ENCODE assay signal across 25 cellular contexts in genomic region chr21:45284456-45284741, GRCh38.
"Had no signal": no experiment of that assay in that cellular context is flagged by ENCODE, and none has a peak within 500 bp of the region (broad histone marks: within the 10 kb centered on the region; RNA-seq: fewer than 3 reads in every experiment).

No MANE protein-coding gene starts in this region.

- DNase-seq: activated CD4-positive, alpha-beta T cell treated with anti-CD3 and anti-CD28 coated beads for 1 hour; activated CD4-positive, alpha-beta T cell treated with anti-CD3 and anti-CD28 coated beads, Interleukin-2, amount 50 U/mL, for 1 hour; activated CD8-positive, alpha-beta T cell treated with anti-CD3 and anti-CD28 coated beads, Interleukin-2, amount 10 ng/mL, durations not matched to agents 7 days and 5 days; activated naive CD4-positive, alpha-beta T cell; amniotic stem cell; cerebellar nuclear complex; effector CD4-positive, alpha-beta T cell; erythroblast; foreskin fibroblast; left ventricle myocardium inferior; mammary epithelial cell; midbrain; nephron progenitor cell; nucleus accumbens; SIG-M5; stimulated activated CD4-positive, alpha-beta T cell treated with anti-CD3 and anti-CD28 coated beads, Interleukin-2, amount 100 ng/mL, for 48 hours; stimulated activated CD8-positive, alpha-beta memory T cell treated with anti-CD3 and anti-CD28 coated beads, Interleukin-4, amount 100 ng/mL, for 48 hours; stimulated activated naive B cell treated with anti-CD40 and anti-IgM and Interleukin-4, amounts not matched to agents 10 μg/mL and 1 μg/mL and 100 μg/mL, for 72 hours had no signal

- H3K9me3 Mint-ChIP-seq: activated naive CD8-positive, alpha-beta T cell treated with anti-CD3 and anti-CD28 coated beads, Interleukin-2, amount 10 ng/mL, durations not matched to agents 7 days and 5 days; nephron progenitor cell; stimulated activated naive B cell treated with anti-CD40 and anti-IgM and Interleukin-4, amounts not matched to agents 10 μg/mL and 1 μg/mL and 100 μg/mL, for 72 hours; T-cell had no signal

- H3K4me3 ChIP-seq: left ventricle myocardium inferior, sigmoid colon, smooth muscle cell, testis, upper lobe of left lung had no signal

- H3K27ac ChIP-seq: left ventricle myocardium inferior, sigmoid colon, testis, upper lobe of left lung had no signal

- ATAC-seq: activated CD8-positive, alpha-beta T cell treated with anti-CD3 and anti-CD28 coated beads, Interleukin-2, amount 10 ng/mL, durations not matched to agents 7 days and 5 days; SK-N-SH treated with all-trans-retinoic acid at 6 μM for 48 hours; stimulated activated naive B cell treated with anti-CD40 and anti-IgM and Interleukin-4, amounts not matched to agents 10 μg/mL and 1 μg/mL and 100 μg/mL, for 72 hours; T-cell had no signal

- H3K27me3 ChIP-seq: sigmoid colon, testis, upper lobe of left lung had no signal

- H3K9me3 ChIP-seq: left ventricle myocardium inferior, sigmoid colon, testis, upper lobe of left lung had no signal

- H3K27me3 Mint-ChIP-seq: activated naive CD8-positive, alpha-beta T cell treated with anti-CD3 and anti-CD28 coated beads, Interleukin-2, amount 10 ng/mL, durations not matched to agents 7 days and 5 days; stimulated activated naive B cell treated with anti-CD40 and anti-IgM and Interleukin-4, amounts not matched to agents 10 μg/mL and 1 μg/mL and 100 μg/mL, for 72 hours; T-cell had no signal

- H3K4me3 Mint-ChIP-seq: activated CD8-positive, alpha-beta T cell treated with anti-CD3 and anti-CD28 coated beads, Interleukin-2, amount 10 ng/mL, durations not matched to agents 7 days and 5 days; activated naive CD8-positive, alpha-beta T cell treated with anti-CD3 and anti-CD28 coated beads, Interleukin-2, amount 10 ng/mL, durations not matched to agents 7 days and 5 days; nephron progenitor cell; stimulated activated naive B cell treated with anti-CD40 and anti-IgM and Interleukin-4, amounts not matched to agents 10 μg/mL and 1 μg/mL and 100 μg/mL, for 72 hours had no signal

- H3K27ac Mint-ChIP-seq: activated CD8-positive, alpha-beta T cell treated with anti-CD3 and anti-CD28 coated beads, Interleukin-2, amount 10 ng/mL, durations not matched to agents 7 days and 5 days; activated naive CD8-positive, alpha-beta T cell treated with anti-CD3 and anti-CD28 coated beads, Interleukin-2, amount 10 ng/mL, durations not matched to agents 7 days and 5 days; stimulated activated naive B cell treated with anti-CD40 and anti-IgM and Interleukin-4, amounts not matched to agents 10 μg/mL and 1 μg/mL and 100 μg/mL, for 72 hours; T-cell had no signal
